ENCODE assay signal across 8 cellular contexts in the genomic region with DNA sequence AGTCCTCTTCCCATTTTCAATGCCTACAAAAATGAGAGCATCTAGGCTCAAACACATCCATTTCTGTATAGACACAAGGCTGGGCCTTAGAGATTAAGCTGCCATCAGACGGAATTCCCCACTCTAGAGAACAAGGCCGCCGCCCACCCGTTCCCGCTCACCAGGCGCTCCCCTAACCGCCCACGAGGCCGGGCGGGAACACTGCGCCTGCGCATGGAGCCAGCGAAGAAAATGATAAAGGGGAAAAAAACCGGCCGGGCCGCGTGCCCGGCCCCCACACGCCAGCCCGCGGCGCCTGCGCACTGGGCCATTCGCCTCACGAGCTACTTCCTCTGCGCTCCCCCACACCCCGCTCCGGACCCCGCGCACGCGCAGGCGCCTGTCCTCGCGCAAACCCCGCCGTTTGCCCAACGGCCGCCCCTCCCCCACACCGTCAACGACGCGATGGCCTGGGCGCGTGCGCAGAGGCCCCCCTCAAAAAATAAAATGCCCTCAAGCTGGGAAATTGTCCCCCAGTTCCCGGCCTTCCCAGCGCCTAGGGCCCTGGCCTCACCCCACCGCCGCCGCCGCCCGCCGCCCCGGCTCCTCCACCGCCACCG. TPM values are rescaled to one million over a fixed set of nuclear protein-coding genes. Genes with fewer than 3 reads are reported as not detected.
DNase-seq lines count a peak whose midpoint lies in the region; ATAC-seq, FAIRE-seq and TF ChIP-seq lines count a peak whose summit lies in the region.

No MANE protein-coding gene starts in this region.

- CTCF ChIA-PET in HCT116 (lab: Charles Lee), result interaction anchor here (0.9 to 1.2 kb wide), 3 partner anchors 36 to 84 kb away, joined by 3 to 8 read pairs (median 3); partner anchors contain the start of genes MRPS12 and SARS2
- CTCF ChIA-PET in activated naive CD4-positive, alpha-beta T cell treated with anti-CD3 and anti-CD28 coated beads for 36 hours (lab: Charles Lee), result interaction anchor here (0.7 to 1.3 kb wide), 3 partner anchors 15 to 214 kb away, joined by 3 to 6 read pairs (median 4); no protein-coding TSS in a partner anchor

- H4K20me1 ChIP-seq in HCT116 (ENCODE audit: insufficient read depth), result peaks cover 11% of the 10 kb centered on the region

- peaks cover 55% of the 10 kb centered on the region for H3K4me1 Mint-ChIP-seq in activated naive CD4-positive, alpha-beta T cell treated with anti-CD3 and anti-CD28 coated beads for 36 hours (ENCODE audit: low read depth)

- POLR2A ChIA-PET in HCT116 (lab: Charles Lee), result interaction anchor here (0.5 to 2.2 kb wide), 20 partner anchors 8 to 546 kb away, joined by 3 to 16 read pairs (median 4); partner anchors contain the start of genes ACTN4, C19orf33, ECH1 and EIF3K

- peak; percentile 40 for TF ChIP-seq POLR2A in HCT116 (IDR thresholded peaks at IDR 0.05; ENCODE audit: borderline replicate concordance, extremely low read depth, insufficient read depth, insufficient read length)

- peaks cover 4% of the 10 kb centered on the region for H3K79me1 ChIP-seq in neuronal stem cell (ENCODE audit: low read depth, low read length)

- H3K4me1 ChIP-seq in HCT116 (ENCODE audit: control insufficient read depth in 1 of 2, insufficient read depth in 2 of 2, low read length in 2 of 2), result peaks cover 14 to 41% of the 10 kb centered on the region in 2 experiments
- peaks cover 15 to 16% of the 10 kb centered on the region in 2 donors for H3K4me1 ChIP-seq in neuronal stem cell (ENCODE audit: control insufficient read depth in 2 of 2, insufficient read depth in 1 of 2, low read depth in 1 of 2, low read length in 2 of 2)

- peak overlapping the region; percentile 98 for H4K91ac ChIP-seq in neuronal stem cell (ENCODE audit: low read depth, low read length, poor library complexity)

- H3K9me3 Mint-ChIP-seq in activated naive CD4-positive, alpha-beta T cell treated with anti-CD3 and anti-CD28 coated beads for 36 hours, result no peaks in the 10 kb centered on the region

- H3K36me3 ChIP-seq in HCT116 (ENCODE audit: control insufficient read depth in 1 of 2, insufficient read depth in 2 of 2, low read length in 2 of 2), result peaks cover 31 to 40% of the 10 kb centered on the region in 2 experiments
- H3K36me3 ChIP-seq in neuronal stem cell (replicated peaks in 1 of 2; ENCODE audit: control insufficient read depth in 2 of 2, insufficient read depth in 2 of 2, low read length in 2 of 2), result peaks cover 30 to 48% of the 10 kb centered on the region in 2 donors

- RAD21 ChIA-PET in HCT116 (lab: Charles Lee; ENCODE audit: low non-redundant PET in 1 of 2, low total read pairs in 2 of 2, uncharacterized antibody in 2 of 2, unreplicated experiment in 2 of 2), result no interaction called here

- no peaks in the 10 kb centered on the region for H3K27me3 ChIP-seq in HCT116 (ENCODE audit: insufficient read depth, low read length)
- no peaks in the 10 kb centered on the region for H3K27me3 ChIP-seq in neuronal stem cell (ENCODE audit: control insufficient read depth in 3 of 3, insufficient read depth in 3 of 3, low read depth in 1 of 3, low read length in 3 of 3)

- FAIRE-seq in D721Med (lab: Jason Lieb, UNC), result no peak
- FAIRE-seq in frontal cortex (lab: Jason Lieb, UNC), result no peak

- peak overlapping the region; percentile 97 for H3K9ac ChIP-seq in HCT116 (ENCODE audit: low read length)
- H3K9ac ChIP-seq in neuronal stem cell (ENCODE audit: low read depth, low read length, poor library complexity), result peak overlapping the region; percentile 100

- H2AFZ ChIP-seq in HCT116 (ENCODE audit: low read depth, low read length, poor library complexity, severe bottlenecking) (no peak overlapping the region), neuronal stem cell (ENCODE audit: low read length) (peak overlapping the region; percentile 82)

- DNase-seq in D721Med (ENCODE audit: insufficient read length, low spot score), result peak; percentile 96
- DNase-seq in HCT116 (ENCODE audit: low read depth, low spot score), result peak; percentile 84
- DNase-seq in NCI-H1048 (lab: John Stamatoyannopoulos, UW), result peak; percentile 93
- peak; percentile 95 for DNase-seq in SK-MEL-5 (ENCODE audit: low read depth, low spot score)
- DNase-seq in activated naive CD4-positive, alpha-beta T cell treated with anti-CD3 and anti-CD28 coated beads for 36 hours, result peak; percentile 98
- DNase-seq in frontal cortex (ENCODE audit: low spot score in 2 of 2), result peak; percentile 91 to 93
- peak; percentile 96 for DNase-seq in neuronal stem cell (ENCODE audit: low spot score)
- peak; percentile 86 for DNase-seq in stromal cell of bone marrow (ENCODE audit: low read depth)

- TF ChIP-seq CTCF in D721Med (IDR thresholded peaks at IDR 0.05; ENCODE audit: insufficient read depth, missing control alignments) (no peak), HCT116 (IDR thresholded peaks at IDR 0.05 in 2 of 3, conservative IDR thresholded peaks at IDR 0.05 in 1 of 3; ENCODE audit: borderline replicate concordance in 1 of 3, insufficient read depth in 1 of 3, low read depth in 2 of 3, low read length in 2 of 3) (no peak)

- in situ Hi-C loops in SK-MEL-5 (cut with HindIII; ENCODE audit: low pct_unique_long_range_greater_than_20kb, low sequenced_read_pairs), result no loop called here

- no peaks in the 10 kb centered on the region for H3K27me3 Mint-ChIP-seq in activated naive CD4-positive, alpha-beta T cell treated with anti-CD3 and anti-CD28 coated beads for 36 hours (ENCODE audit: low read depth)

- H2BK5ac ChIP-seq in neuronal stem cell (ENCODE audit: low read length), result peak overlapping the region; percentile 99

- peak overlapping the region; percentile 59 for H2BK15ac ChIP-seq in neuronal stem cell (ENCODE audit: low read length)

- no peak overlapping the region for H4K8ac ChIP-seq in neuronal stem cell (ENCODE audit: low read depth, low read length)

- H3K4ac ChIP-seq in neuronal stem cell (ENCODE audit: low read length), result peak overlapping the region; percentile 99

- peaks cover 50% of the 10 kb centered on the region for H3K79me2 ChIP-seq in HCT116 (ENCODE audit: insufficient read depth, low read length)

- peak overlapping the region; percentile 99 for H3K14ac ChIP-seq in neuronal stem cell (ENCODE audit: low read length)

- H3K4me2 ChIP-seq in HCT116 (ENCODE audit: low read length) (peak overlapping the region; percentile 87), neuronal stem cell (ENCODE audit: insufficient read depth, low read length, poor library complexity, severe bottlenecking) (peak overlapping the region; percentile 72)

- H2AK5ac ChIP-seq in neuronal stem cell (ENCODE audit: low read depth, low read length), result peak overlapping the region; percentile 88

- ATAC-seq in HCT116, result peak; percentile 41

- peak overlapping the region; percentile 96 for H2BK120ac ChIP-seq in neuronal stem cell (ENCODE audit: low read depth, low read length)

- H2BK12ac ChIP-seq in neuronal stem cell (ENCODE audit: low read length), result peak overlapping the region; percentile 75

- no TSS peak for BruUV-seq in HCT116 (replicated peaks; lab: Mats Ljungman, UMichigan)

- WGBS in neuronal stem cell (ENCODE audit: extremely low coverage in 2 of 2, insufficient read length in 2 of 2, insufficient replicate concordance in 1 of 2), 2 donors, result no CpG with 5 or more reads among the region's 57 CpGs

- peaks cover 49% of the 10 kb centered on the region for H3K36me3 Mint-ChIP-seq in activated naive CD4-positive, alpha-beta T cell treated with anti-CD3 and anti-CD28 coated beads for 36 hours (ENCODE audit: low read depth)

- intact Hi-C loops in HCT116 (cut with micrococcal nuclease), result no loop called here
- intact Hi-C loops in activated naive CD4-positive, alpha-beta T cell treated with anti-CD3 and anti-CD28 coated beads for 36 hours (cut with micrococcal nuclease), result loop anchor here (1.0 kb wide), 1 partner anchor 11 kb away; no protein-coding TSS in a partner anchor

- TF ChIP-seq RAD21 in HCT116 (IDR thresholded peaks at IDR 0.05; ENCODE audit: low read depth), result no peak

- peak overlapping the region; percentile 96 for H3K27ac Mint-ChIP-seq in activated naive CD4-positive, alpha-beta T cell treated with anti-CD3 and anti-CD28 coated beads for 36 hours

- peak overlapping the region; percentile 91 for H3K4me3 Mint-ChIP-seq in activated naive CD4-positive, alpha-beta T cell treated with anti-CD3 and anti-CD28 coated beads for 36 hours

- H3K9me3 ChIP-seq in HCT116 (ENCODE audit: control insufficient read depth in 1 of 2, insufficient read depth in 1 of 2, low read depth in 1 of 2, low read length in 2 of 2) (no peaks in the 10 kb centered on the region), neuronal stem cell (replicated peaks in 1 of 2; ENCODE audit: control insufficient read depth in 2 of 2, insufficient read depth in 1 of 2, low read depth in 1 of 2, low read length in 2 of 2) (no peaks in the 10 kb centered on the region)

- H3K4me3 ChIP-seq in HCT116 (replicated peaks in 1 of 2; ENCODE audit: low read depth in 1 of 2, low read length in 2 of 2) (peak overlapping the region; percentile 52 to 79), neuronal stem cell (ENCODE audit: low read length in 2 of 2) (peak overlapping the region; percentile 68 to 91)

- peak overlapping the region; percentile 98 for H3K27ac ChIP-seq in HCT116 (ENCODE audit: low read depth, low read length)
- H3K27ac ChIP-seq in neuronal stem cell (replicated peaks; ENCODE audit: low read length), result peak overlapping the region; percentile 94

- peak overlapping the region; percentile 100 for H3K18ac ChIP-seq in neuronal stem cell (ENCODE audit: low read length)

- no peaks in the 10 kb centered on the region for H3K9me2 ChIP-seq in HCT116 (ENCODE audit: insufficient read depth)

- peak overlapping the region; percentile 99 for H3K23ac ChIP-seq in neuronal stem cell (ENCODE audit: low read depth, low read length, poor library complexity)

RNA-seq across cellular contexts. Expression of gene HNRNPL, which starts 0.5 kb away (rescaled TPM):
- total RNA-seq in HCT116 (2021; ENCODE audit: unreplicated experiment) (551 TPM), frontal cortex (372 TPM)
- polyA plus RNA-seq in HCT116 (2012), result 391 and 470 TPM in 2 replicates
- total RNA-seq in SK-MEL-5 (2014; rRNA removed; shearing (Covaris generic)), result 225 and 255 TPM in 2 replicates
- polyA plus RNA-seq in SK-MEL-5 (2015; cell fraction: cytosol; rRNA removed), result 267 and 302 TPM in 2 replicates
- 279 and 303 TPM in 2 replicates for polyA plus RNA-seq in SK-MEL-5 (2015; cell fraction: nucleus; rRNA removed)
- 100 to 1,000 TPM; 777 to 829 TPM for total RNA-seq in activated naive CD4-positive, alpha-beta T cell treated with anti-CD3 and anti-CD28 coated beads for 36 hours
- 340 TPM for polyA plus RNA-seq in neuronal stem cell (2013, experiment 1 of 2)
- 361 TPM for polyA plus RNA-seq in neuronal stem cell (2013, experiment 2 of 2)

RNA-seq across cellular contexts. Expression of gene ECH1, which starts 17.7 kb away (rescaled TPM):
- 81.3 TPM for total RNA-seq in HCT116 (2021; ENCODE audit: unreplicated experiment)
- polyA plus RNA-seq in HCT116 (2012), result 110 and 119 TPM in 2 replicates
- 36.2 and 46.3 TPM in 2 replicates for total RNA-seq in SK-MEL-5 (2014; rRNA removed; shearing (Covaris generic))
- 113 and 115 TPM in 2 replicates for polyA plus RNA-seq in SK-MEL-5 (2015; cell fraction: cytosol; rRNA removed)
- 38.7 and 54.8 TPM in 2 replicates for polyA plus RNA-seq in SK-MEL-5 (2015; cell fraction: nucleus; rRNA removed)
- 100 to 1,000 TPM; 137 to 145 TPM for total RNA-seq in activated naive CD4-positive, alpha-beta T cell treated with anti-CD3 and anti-CD28 coated beads for 36 hours
- total RNA-seq in frontal cortex, result 15.1 TPM
- 153 TPM for polyA plus RNA-seq in neuronal stem cell (2013, experiment 1 of 2)
- 162 TPM for polyA plus RNA-seq in neuronal stem cell (2013, experiment 2 of 2)

RNA-seq across cellular contexts. Expression of gene RINL, which starts 28.8 kb away (rescaled TPM):
- total RNA-seq in HCT116 (2021; ENCODE audit: unreplicated experiment) (28.6 TPM), frontal cortex (5.3 TPM)
- 27.0 and 28.7 TPM in 2 replicates for polyA plus RNA-seq in HCT116 (2012)
- 0.87 and 1.2 TPM in 2 replicates for total RNA-seq in SK-MEL-5 (2014; rRNA removed; shearing (Covaris generic))
- polyA plus RNA-seq in SK-MEL-5 (2015; cell fraction: cytosol; rRNA removed), result 0.73 and 2.9 TPM in 2 replicates
- polyA plus RNA-seq in SK-MEL-5 (2015; cell fraction: nucleus; rRNA removed), result 0.44 TPM in 1 of 2 replicates, not detected in the other
- 100 to 1,000 TPM; 107 to 117 TPM for total RNA-seq in activated naive CD4-positive, alpha-beta T cell treated with anti-CD3 and anti-CD28 coated beads for 36 hours
- 6.6 TPM for polyA plus RNA-seq in neuronal stem cell (2013, experiment 1 of 2)
- 6.7 TPM for polyA plus RNA-seq in neuronal stem cell (2013, experiment 2 of 2)

RNA-seq across cellular contexts. Expression of gene LGALS4, which starts 36.5 kb away (rescaled TPM):
- 0.86 TPM for total RNA-seq in HCT116 (2021; ENCODE audit: unreplicated experiment)
- 0.19 and 0.36 TPM in 2 replicates for polyA plus RNA-seq in HCT116 (2012)
- not detected in 2 replicates for total RNA-seq in SK-MEL-5 (2014; rRNA removed; shearing (Covaris generic))
- polyA plus RNA-seq in SK-MEL-5 (2015; cell fraction: cytosol; rRNA removed), result not detected in 2 replicates
- 1.4 and 4.1 TPM in 2 replicates for polyA plus RNA-seq in SK-MEL-5 (2015; cell fraction: nucleus; rRNA removed)
- total RNA-seq in activated naive CD4-positive, alpha-beta T cell treated with anti-CD3 and anti-CD28 coated beads for 36 hours, result not detected
- total RNA-seq in frontal cortex, result under 0.01 TPM
- polyA plus RNA-seq in neuronal stem cell (2013, experiment 1 of 2), result 0.36 TPM
- polyA plus RNA-seq in neuronal stem cell (2013, experiment 2 of 2), result 0.42 TPM

RNA-seq across cellular contexts. Expression of gene SIRT2, which starts 50.2 kb away (rescaled TPM):
- 15.4 TPM for total RNA-seq in HCT116 (2021; ENCODE audit: unreplicated experiment)
- 13.9 and 16.3 TPM in 2 replicates for polyA plus RNA-seq in HCT116 (2012)
- total RNA-seq in SK-MEL-5 (2014; rRNA removed; shearing (Covaris generic)), result 37.9 and 39.5 TPM in 2 replicates
- polyA plus RNA-seq in SK-MEL-5 (2015; cell fraction: cytosol; rRNA removed), result 27.6 and 28.5 TPM in 2 replicates
- 43.2 and 70.3 TPM in 2 replicates for polyA plus RNA-seq in SK-MEL-5 (2015; cell fraction: nucleus; rRNA removed)
- 10 to 100 TPM; 18.2 to 19.6 TPM for total RNA-seq in activated naive CD4-positive, alpha-beta T cell treated with anti-CD3 and anti-CD28 coated beads for 36 hours
- 56.7 TPM for total RNA-seq in frontal cortex
- polyA plus RNA-seq in neuronal stem cell (2013, experiment 1 of 2), result 17.7 TPM
- polyA plus RNA-seq in neuronal stem cell (2013, experiment 2 of 2), result 18.7 TPM

Comparison
In these comparisons a context has a peak if more than half of its experiments do, and no peak if none do; other contexts are left out.
1. Peak in every context shown above with its lines: DNase-seq, ATAC-seq, H3K4me3 ChIP-seq and H3K27ac ChIP-seq.